ENCODE assay signal across 11 cellular contexts in the genomic region with DNA sequence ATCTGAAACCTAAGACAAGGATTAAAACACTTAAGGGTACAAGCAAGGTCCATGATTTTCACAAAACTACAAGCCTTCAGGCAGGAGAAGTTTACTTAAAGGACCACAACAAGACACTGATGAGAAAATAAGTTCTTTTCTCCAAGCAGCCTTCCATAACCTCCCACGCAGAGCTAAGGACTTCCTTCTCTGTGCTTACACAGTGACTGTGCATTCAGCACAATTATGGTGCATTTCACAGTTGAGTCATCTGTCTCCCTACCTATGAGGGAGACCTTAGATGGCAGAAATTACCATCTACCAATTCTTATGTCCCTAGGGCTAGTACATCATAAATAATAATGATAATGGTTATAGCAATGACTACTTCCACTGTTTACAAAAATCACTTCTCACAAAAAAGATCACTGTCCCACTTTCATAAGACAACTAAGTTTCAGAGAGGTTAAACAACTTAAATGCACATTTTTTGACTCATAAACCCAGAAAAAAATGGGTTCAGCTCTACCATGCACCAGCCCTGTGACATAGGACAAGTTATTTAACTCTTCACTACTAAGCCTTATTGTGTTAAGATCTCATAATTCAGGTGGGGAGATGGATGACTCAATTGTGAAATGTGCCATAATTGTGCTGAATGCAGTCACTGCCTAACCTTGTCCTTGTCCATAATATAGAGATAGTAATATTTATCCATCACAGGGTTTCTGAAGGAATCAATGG. TPM values are rescaled to one million over a fixed set of nuclear protein-coding genes. Genes with fewer than 3 reads are reported as not detected.
DNase-seq lines count a peak whose midpoint lies in the region; ATAC-seq and TF ChIP-seq lines count a peak whose summit lies in the region.
"Had no signal": no experiment of that assay in that cellular context is flagged by ENCODE, and none has a peak within 500 bp of the region (broad histone marks: within the 10 kb centered on the region; RNA-seq: fewer than 3 reads in every experiment).

No MANE protein-coding gene starts in this region.

- H3K27me3 ChIP-seq in kidney epithelial cell (ENCODE audit: control insufficient read depth, insufficient read depth, low read length) (no peaks in the 10 kb centered on the region), right cardiac atrium (ENCODE audit: control insufficient read depth, insufficient read depth) (no peaks in the 10 kb centered on the region)
- H3K27me3 ChIP-seq: spleen had no signal

- no peaks in the 10 kb centered on the region for H3K4me1 ChIP-seq in right cardiac atrium (ENCODE audit: control insufficient read depth, insufficient read depth, low read length)
- H3K4me1 ChIP-seq: spleen had no signal

- no peak for TF ChIP-seq CTCF in GM10266 (IDR thresholded peaks at IDR 0.05; ENCODE audit: control insufficient read depth, insufficient read depth, low read depth, missing control alignments)
- no peak for TF ChIP-seq CTCF in kidney epithelial cell (IDR thresholded peaks at IDR 0.05; ENCODE audit: insufficient read depth, low read length, poor library complexity, severe bottlenecking)

- WGBS in right cardiac atrium, result 91% methylated on average over 1 of the region's 1 CpG

- DNase-seq in GM10266 (ENCODE audit: extremely low spot score) (peak; percentile 32), OCI-M1 (lab: John Stamatoyannopoulos, UW) (peak; percentile 47), kidney epithelial cell (ENCODE audit: low read depth) (peak; percentile 83), SHP77 (lab: John Stamatoyannopoulos, UW) (no peak), HT-29 (ENCODE audit: low spot score) (no peak), right cardiac atrium (no peak)
- DNase-seq in activated T-cell treated with anti-CD3 and anti-CD28 coated beads, Interleukin-2, amount 50 U/mL, for 1 hour, result no peak
- DNase-seq: NCI-H1092 treated with DMSO at 0.1 percent for 48 hours, spleen, T-helper 17 cell had no signal

- no peaks in the 10 kb centered on the region for H3K9me3 ChIP-seq in right cardiac atrium (ENCODE audit: control insufficient read depth, low read length)
- H3K9me3 ChIP-seq: spleen had no signal

- no peaks in the 10 kb centered on the region for H3K36me3 ChIP-seq in kidney epithelial cell (ENCODE audit: control insufficient read depth, insufficient read depth, low read length)

- H3K4me3 ChIP-seq in kidney epithelial cell (ENCODE audit: low read depth, low read length), result no peak overlapping the region
- H3K4me3 ChIP-seq in right cardiac atrium (ENCODE audit: low read length), result no peak overlapping the region
- H3K4me3 ChIP-seq: spleen had no signal

- ATAC-seq in GM21786 (IDR thresholded peaks at IDR 0.05; ENCODE audit: unreplicated experiment) (peak; percentile 83), right cardiac atrium (no peak)
- ATAC-seq: T-helper 17 cell had no signal

- H3K27ac ChIP-seq in right cardiac atrium (ENCODE audit: low read length), result no peak overlapping the region
- H3K27ac ChIP-seq: spleen had no signal

- intact Hi-C loops in right cardiac atrium (cut with DNase I), result no loop called here

RNA-seq across cellular contexts. Expression of a gene that starts 45.3 kb away (rescaled TPM):
- 17.3 and 22.1 TPM in 2 replicates for total RNA-seq in kidney epithelial cell
- total RNA-seq in HT-29 (2014; rRNA removed; shearing (Covaris generic)), result 23.6 and 25.8 TPM in 2 replicates
- 10 to 100 TPM; 10.7 to 12.0 (median 11.4) TPM for total RNA-seq in right cardiac atrium
- polyA plus RNA-seq in right cardiac atrium, result 10.8 TPM

Comparison
In these comparisons a context has a peak if more than half of its experiments do, and no peak if none do; other contexts are left out.
1. DNase-seq: peak in GM10266 (single experiment), OCI-M1 (single experiment) and kidney epithelial cell (single experiment); none in SHP77 (0 of 2), HT-29 (single experiment), right cardiac atrium (0 of 3) and activated T-cell treated with anti-CD3 and anti-CD28 coated beads, Interleukin-2, amount 50 U/mL, for 1 hour (single experiment).